Comparison of ENCODE assay signal across 15 cellular contexts in genomic region chr5:11258001-11258400, GRCh38.
DNase-seq lines count a peak whose midpoint lies in the region; ATAC-seq and TF ChIP-seq lines count a peak whose summit lies in the region.
"Had no signal": no experiment of that assay in that cellular context is flagged by ENCODE, and none has a peak within 500 bp of the region (broad histone marks: within the 10 kb centered on the region; RNA-seq: fewer than 3 reads in every experiment).

No MANE protein-coding gene starts in this region.

- DNase-seq in G401 (ENCODE audit: low spot score) (peak; percentile 78), cerebellar cortex (ENCODE audit: low spot score) (peak; percentile 69), glutamatergic neuron (no peak), amygdala (lab: John Stamatoyannopoulos, UW) (no peak)
- DNase-seq: AML-193; Caco-2; Calu3; CD4-positive, alpha-beta T cell; CD8-positive, alpha-beta T cell; DMS79 treated with DMSO at 0.1 percent for 48 hours; GDM1 had no signal

- in situ Hi-C loops in G401 (cut with HindIII; ENCODE audit: low sequenced_read_pairs): no loop called here

- TF ChIP-seq CTCF in glutamatergic neuron (IDR thresholded peaks at IDR 0.05; ENCODE audit: partially characterized antibody, unreplicated experiment): no peak

- H3K4me3 Mint-ChIP-seq in glutamatergic neuron (ENCODE audit: unreplicated experiment): peak overlapping the region; percentile 27
- H3K4me3 Mint-ChIP-seq: B cell; CD4-positive, alpha-beta T cell; CD8-positive, alpha-beta T cell had no signal

- H3K36me3 Mint-ChIP-seq in glutamatergic neuron (ENCODE audit: unreplicated experiment): peaks cover 3% of the 10 kb centered on the region
- H3K36me3 Mint-ChIP-seq: CD8-positive, alpha-beta T cell had no signal

- H3K4me1 Mint-ChIP-seq in glutamatergic neuron (ENCODE audit: low read depth, unreplicated experiment): peaks cover 37% of the 10 kb centered on the region
- H3K4me1 Mint-ChIP-seq: B cell had no signal

- peak overlapping the region; percentile 81 for H3K27ac Mint-ChIP-seq in glutamatergic neuron (ENCODE audit: unreplicated experiment)
- H3K27ac Mint-ChIP-seq: B cell; CD4-positive, alpha-beta T cell; CD8-positive, alpha-beta T cell had no signal

- no peak for ATAC-seq in HG02798 (IDR thresholded peaks at IDR 0.05; ENCODE audit: poor library complexity, unreplicated experiment)
- ATAC-seq: A549; CD8-positive, alpha-beta T cell; GM12878 had no signal

- peaks cover 7% of the 10 kb centered on the region for H3K9me3 Mint-ChIP-seq in glutamatergic neuron (ENCODE audit: unreplicated experiment)
- H3K9me3 Mint-ChIP-seq: CD4-positive, alpha-beta T cell; CD8-positive, alpha-beta T cell had no signal

- H3K27me3 Mint-ChIP-seq in glutamatergic neuron (ENCODE audit: unreplicated experiment): peaks cover 2% of the 10 kb centered on the region
- H3K27me3 Mint-ChIP-seq: B cell; CD4-positive, alpha-beta T cell had no signal

Comparison
In these comparisons a context has a peak if more than half of its experiments do, and no peak if none do; other contexts are left out.
1. DNase-seq: peak in G401 (single experiment) and cerebellar cortex (single experiment); none in glutamatergic neuron (single experiment) and amygdala (0 of 56).